Comparison of ENCODE assay signal across 21 cellular contexts in genomic region chr4:1096841-1097240, GRCh38. TPM values are rescaled to one million over a fixed set of nuclear protein-coding genes. Genes with fewer than 3 reads are reported as not detected.
A peak's percentile ranks its signal among the peaks of the same experiment; 100 is the strongest.
DNase-seq lines count a peak whose midpoint lies in the region; FAIRE-seq and TF ChIP-seq lines count a peak whose summit lies in the region.
"Had no signal": no experiment of that assay in that cellular context is flagged by ENCODE, and none has a peak within 500 bp of the region (broad histone marks: within the 10 kb centered on the region; RNA-seq: fewer than 3 reads in every experiment).

No MANE protein-coding gene starts in this region.

- no peak overlapping the region for H3K27ac Mint-ChIP-seq in H9
- no peak overlapping the region for H3K27ac Mint-ChIP-seq in osteocyte (ENCODE audit: unreplicated experiment)
- H3K27ac Mint-ChIP-seq: CD4-positive, CD25-positive, alpha-beta regulatory T cell had no signal

- H3K36me3 ChIP-seq in vagina: no peaks in the 10 kb centered on the region
- H3K36me3 ChIP-seq: BE2C had no signal

- no peak overlapping the region for H3K23ac ChIP-seq in H9 (ENCODE audit: insufficient read length, low read depth, low read length)

- no peak overlapping the region for H2BK20ac ChIP-seq in H9 (ENCODE audit: low read depth, low read length, poor library complexity, severe bottlenecking)

- H3K4me1 ChIP-seq in H9 (ENCODE audit: insufficient read depth, low read length): no peaks in the 10 kb centered on the region
- H3K4me1 ChIP-seq in vagina: no peaks in the 10 kb centered on the region
- H3K4me1 ChIP-seq: BE2C, Caco-2 had no signal

- H3K4me3 ChIP-seq in vagina: no peak overlapping the region

- H3K56ac ChIP-seq in H9 (ENCODE audit: insufficient read length, low read depth, low read length): no peak overlapping the region

- H2AFZ ChIP-seq in H9 (ENCODE audit: low read length): no peak overlapping the region

- no peak overlapping the region for H3K9ac ChIP-seq in H9 (ENCODE audit: extremely low read depth, insufficient read length, low read length)

- DNase-seq in H9: peak; percentile 11
- peak; percentile 8 for DNase-seq in RKO (ENCODE audit: low spot score)
- peak; percentile 77 for DNase-seq in osteocyte (ENCODE audit: extremely low spot score, unreplicated experiment)
- peak; percentile 47 to 82 for DNase-seq in vagina (ENCODE audit: extremely low spot score in 2 of 2)
- DNase-seq in COR-L47 (lab: John Stamatoyannopoulos, UW): no peak
- no peak for DNase-seq in H54 (ENCODE audit: insufficient read length, low spot score)
- DNase-seq: ACHN; BE2C; C1 segment of cervical spinal cord; Caco-2; CD4-positive, CD25-positive, alpha-beta regulatory T cell; CD8-positive, alpha-beta memory T cell; HCEC 1CT had no signal

- no peak overlapping the region for H4K91ac ChIP-seq in H9 (ENCODE audit: insufficient read length, low read depth, low read length)

- no peak overlapping the region for H2AK5ac ChIP-seq in H9 (ENCODE audit: insufficient read length, low read length)

- no CpG with 5 or more reads among the region's 5 CpGs for WGBS in H9 (ENCODE audit: extremely low coverage, insufficient read length, low lambda C conversion rate)

- H2BK120ac ChIP-seq in H9 (ENCODE audit: low read depth, low read length, poor library complexity, severe bottlenecking): no peak overlapping the region

- FAIRE-seq in H54 (lab: Jason Lieb, UNC): no peak
- FAIRE-seq: A204.1, D721Med, G401.6, GM12891, GM19239, H1, HepG2 had no signal

- H3K36me3 Mint-ChIP-seq in H9 (ENCODE audit: insufficient read depth in 1 of 3, low read depth in 3 of 3): no peaks in the 10 kb centered on the region; a peak in 1 of 7 replicates
- no peaks in the 10 kb centered on the region for H3K36me3 Mint-ChIP-seq in osteocyte (ENCODE audit: unreplicated experiment)
- H3K36me3 Mint-ChIP-seq: CD4-positive, CD25-positive, alpha-beta regulatory T cell; CD8-positive, alpha-beta memory T cell had no signal

- H3T11ph ChIP-seq in H9 (ENCODE audit: low read length): no peak overlapping the region

- no peaks in the 10 kb centered on the region; the same call in 1 of the 2 replicates for H3K27me3 ChIP-seq in H9 (ENCODE audit: insufficient read depth, low read length)
- H3K27me3 ChIP-seq in vagina: no peaks in the 10 kb centered on the region

- no peak overlapping the region for H4K8ac ChIP-seq in H9 (replicated peaks; ENCODE audit: insufficient read length, low read depth, low read length)

- no peak overlapping the region for H3K4ac ChIP-seq in H9 (ENCODE audit: low read depth, low read length)

- H2BK15ac ChIP-seq in H9 (ENCODE audit: low read depth, low read length): no peak overlapping the region

- H2BK12ac ChIP-seq in H9 (ENCODE audit: insufficient read length, low read depth, low read length): no peak overlapping the region

- H3K23me2 ChIP-seq in H9 (ENCODE audit: insufficient read length, low read depth, low read length, poor library complexity, severe bottlenecking): no peaks in the 10 kb centered on the region

- no peak overlapping the region for H3K18ac ChIP-seq in H9 (ENCODE audit: insufficient read length, low read depth, low read length)

- intact Hi-C loops in vagina (cut with DNase I): no loop called here

- TF ChIP-seq POLR2A in vagina (IDR thresholded peaks at IDR 0.05): no peak
- no peak for TF ChIP-seq POLR2A in H54 (IDR thresholded peaks at IDR 0.05; ENCODE audit: low read depth, low read length)

- H3K4me3 Mint-ChIP-seq in H9: no peak overlapping the region
- no peak overlapping the region for H3K4me3 Mint-ChIP-seq in osteocyte (ENCODE audit: unreplicated experiment)
- H3K4me3 Mint-ChIP-seq: CD4-positive, CD25-positive, alpha-beta regulatory T cell; CD8-positive, alpha-beta memory T cell; IgD-negative memory B cell had no signal

- no peak overlapping the region for H2BK5ac ChIP-seq in H9 (ENCODE audit: insufficient read length, low read length)

- H3K4me2 ChIP-seq in H9 (ENCODE audit: insufficient read depth, insufficient read length, low read length): no peak overlapping the region

- H4K20me1 ChIP-seq in H9 (ENCODE audit: control insufficient read depth, insufficient read depth, insufficient read length): no peaks in the 10 kb centered on the region

- H3K4me1 Mint-ChIP-seq in H9: no peaks in the 10 kb centered on the region
- H3K4me1 Mint-ChIP-seq in osteocyte (ENCODE audit: unreplicated experiment): no peaks in the 10 kb centered on the region
- H3K4me1 Mint-ChIP-seq: CD4-positive, CD25-positive, alpha-beta regulatory T cell; CD8-positive, alpha-beta memory T cell had no signal

- H3K9me3 Mint-ChIP-seq in H9 (no peaks in the 10 kb centered on the region), osteocyte (ENCODE audit: unreplicated experiment) (no peaks in the 10 kb centered on the region)
- H3K9me3 Mint-ChIP-seq: CD8-positive, alpha-beta memory T cell; IgD-negative memory B cell had no signal

- H3K27ac ChIP-seq in H9 (ENCODE audit: insufficient read length, low read depth, low read length): no peak overlapping the region
- H3K27ac ChIP-seq in vagina: no peak overlapping the region

- no peaks in the 10 kb centered on the region for H3K79me2 ChIP-seq in H9 (ENCODE audit: insufficient read depth, low read length)

- no peak overlapping the region for H3K14ac ChIP-seq in H9 (ENCODE audit: insufficient read depth, low read length)

- H3K27me3 Mint-ChIP-seq in H9 (ENCODE audit: low read depth) (peaks cover 5% of the 10 kb centered on the region), osteocyte (ENCODE audit: unreplicated experiment) (peaks cover 19% of the 10 kb centered on the region)

- H4K5ac ChIP-seq in H9 (ENCODE audit: insufficient read length, low read depth, low read length): no peak overlapping the region

- no peaks in the 10 kb centered on the region for H3K79me1 ChIP-seq in H9 (ENCODE audit: insufficient read depth, low read depth, low read length, poor library complexity, severe bottlenecking)

- TF ChIP-seq CTCF in H9 (conservative IDR thresholded peaks at IDR 0.05): no peak
- TF ChIP-seq CTCF in osteocyte (IDR thresholded peaks at IDR 0.05): no peak
- TF ChIP-seq CTCF in vagina (IDR thresholded peaks at IDR 0.05): no peak

- H3K9me3 ChIP-seq in H9 (ENCODE audit: control insufficient read depth, low read depth, low read length) (no peaks in the 10 kb centered on the region), vagina (no peaks in the 10 kb centered on the region)
- H3K9me3 ChIP-seq: BE2C, Caco-2 had no signal

RNA-seq across cellular contexts. Expression of gene RNF212, which starts 16.5 kb away (rescaled TPM):
- total RNA-seq in H9 (2021) (3.0 and 3.3 TPM in 2 replicates), osteocyte (3.5 and 3.8 TPM in 2 replicates), vagina (7.9 TPM)
- total RNA-seq: Caco-2, HepG2 had no signal

Comparison
In these comparisons a context has a peak if more than half of its experiments do, and no peak if none do; other contexts are left out.
1. DNase-seq: peak in H9 (single experiment), RKO (single experiment), osteocyte (single experiment) and vagina (2 of 2); none in COR-L47 (single experiment) and H54 (single experiment).